ENCODE assay signal across 2 cellular contexts in genomic region chr7:1024876-1025746, GRCh38.
A peak's percentile ranks its signal among the peaks of the same experiment; 100 is the strongest.
TF ChIP-seq lines count a peak whose summit lies in the region.

No MANE protein-coding gene starts in this region.

TF ChIP-seq in IMR-90, 13 proteins besides CTCF, POLR2A, EP300 and RAD21:
- no peak for TF ChIP-seq SMC3 (IDR thresholded peaks at IDR 0.05; ENCODE audit: low read depth, low read length)
- no peak for TF ChIP-seq USF2 (IDR thresholded peaks at IDR 0.05; ENCODE audit: low read depth, low read length)
- TF ChIP-seq MAFK (IDR thresholded peaks at IDR 0.05; ENCODE audit: low read depth, low read length): no peak
- TF ChIP-seq FOS (IDR thresholded peaks at IDR 0.05; ENCODE audit: low read depth, low read length): no peak
- TF ChIP-seq CHD1 (IDR thresholded peaks at IDR 0.05; ENCODE audit: low read depth, low read length): no peak
- no peak for TF ChIP-seq MXI1 (IDR thresholded peaks at IDR 0.05; ENCODE audit: borderline replicate concordance, low read depth, low read length)
- TF ChIP-seq CEBPB (IDR thresholded peaks at IDR 0.05; ENCODE audit: low read depth, low read length): no peak
- no peak for TF ChIP-seq RFX5 (IDR thresholded peaks at IDR 0.05; ENCODE audit: low read depth, low read length)
- TF ChIP-seq BHLHE40 (IDR thresholded peaks at IDR 0.05; ENCODE audit: low read depth, low read length): no peak
- TF ChIP-seq ELK1 (IDR thresholded peaks at IDR 0.05; ENCODE audit: borderline replicate concordance, low read depth, low read length): no peak
- TF ChIP-seq RCOR1 (IDR thresholded peaks at IDR 0.05; ENCODE audit: insufficient replicate concordance, low read length): no peak
- TF ChIP-seq NFE2L2 (IDR thresholded peaks at IDR 0.05; ENCODE audit: low read depth, low read length): no peak
- no peak for TF ChIP-seq MAZ (IDR thresholded peaks at IDR 0.05; ENCODE audit: borderline replicate concordance, low read depth, low read length)

TF ChIP-seq in K562, 482 proteins besides CTCF, POLR2A, EP300 and RAD21:
- TF ChIP-seq ZNF583 (CRISPR knock-in tag; IDR thresholded peaks at IDR 0.05) (no peak), RBFOX2 (IDR thresholded peaks at IDR 0.05; ENCODE audit: low read depth, low read length) (peak; percentile 28; the same call in 1 of the 2 replicates), RBM14 (IDR thresholded peaks at IDR 0.05; ENCODE audit: borderline replicate concordance, insufficient read depth, low read depth, low read length) (no peak), HNRNPUL1 (IDR thresholded peaks at IDR 0.05; ENCODE audit: low read length) (no peak), HDAC1 (IDR thresholded peaks at IDR 0.05) (no peak), DLX4 (CRISPR knock-in tag; IDR thresholded peaks at IDR 0.05) (no peak), KAT2B (IDR thresholded peaks at IDR 0.05; ENCODE audit: low read depth, low read length) (no peak), ZNF644 (tag; IDR thresholded peaks at IDR 0.05; ENCODE audit: low read depth) (no peak), POLR2G (IDR thresholded peaks at IDR 0.05; ENCODE audit: low read depth, low read length) (peak; percentile 18; the same call in 1 of the 2 replicates), EHMT2 (IDR thresholded peaks at IDR 0.05) (no peak), KLF10 (CRISPR knock-in tag; IDR thresholded peaks at IDR 0.05) (no peak)
